12 cellular contexts compared by ENCODE assay signal in the genomic region with DNA sequence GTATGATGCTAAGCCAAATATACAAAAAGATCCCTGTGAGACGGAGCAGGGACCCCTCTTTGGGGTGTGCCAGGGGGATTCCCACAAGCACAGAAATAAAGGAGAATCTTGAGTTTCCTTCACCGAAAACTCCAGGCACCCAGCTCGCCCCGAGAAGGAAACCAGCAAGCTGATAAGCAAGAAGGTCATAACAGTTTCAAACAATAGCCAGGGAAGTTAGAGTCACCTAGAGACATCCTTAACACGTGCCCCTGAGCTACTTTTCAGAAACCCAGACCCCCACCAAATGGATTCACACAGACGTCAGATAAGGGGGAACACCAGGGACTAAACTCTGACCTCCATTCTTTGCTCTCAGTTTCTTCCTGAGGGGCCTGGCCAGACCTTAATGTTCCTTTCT.
"Had no signal": no experiment of that assay in that cellular context is flagged by ENCODE, and none has a peak within 500 bp of the region (broad histone marks: within the 10 kb centered on the region; RNA-seq: fewer than 3 reads in every experiment).

No MANE protein-coding gene starts in this region.

- H3K27me3 ChIP-seq: foreskin keratinocyte, tibial artery, uterus had no signal

- H3K4me1 ChIP-seq: uterus had no signal

- DNase-seq: activated naive CD4-positive, alpha-beta T cell; amygdala; foreskin keratinocyte; head of caudate nucleus; SK-N-SH; stimulated activated CD4-positive, alpha-beta T cell treated with anti-CD3 and anti-CD28 coated beads, Interleukin-15, amount 100 ng/mL, for 24 hours; stimulated activated CD4-positive, alpha-beta T cell treated with anti-CD3 and anti-CD28 coated beads, Interleukin-4, amount 100 ng/mL, for 24 hours; tibial artery; uterus had no signal

- H3K27me3 Mint-ChIP-seq: brain, memory B cell had no signal

- H3K4me3 ChIP-seq: tibial artery, uterus had no signal

- ATAC-seq: foreskin keratinocyte had no signal

- H3K4me2 ChIP-seq: SK-N-SH had no signal

- H3K36me3 ChIP-seq: uterus had no signal

- H3K9me2 ChIP-seq: SK-N-SH had no signal

- H3K4me1 Mint-ChIP-seq: brain, memory B cell, nephron had no signal

- H3K4me3 Mint-ChIP-seq: brain, memory B cell, nephron had no signal

- H3K27ac ChIP-seq: foreskin keratinocyte, tibial artery, uterus had no signal

- H3K27ac Mint-ChIP-seq: memory B cell, nephron had no signal

- H3K9me3 Mint-ChIP-seq: memory B cell had no signal

- H3K9ac ChIP-seq: SK-N-SH had no signal

- H3K9me3 ChIP-seq: SK-N-SH, tibial artery, uterus had no signal
